Comparison of ENCODE assay signal across 1 cellular context in the genomic region with DNA sequence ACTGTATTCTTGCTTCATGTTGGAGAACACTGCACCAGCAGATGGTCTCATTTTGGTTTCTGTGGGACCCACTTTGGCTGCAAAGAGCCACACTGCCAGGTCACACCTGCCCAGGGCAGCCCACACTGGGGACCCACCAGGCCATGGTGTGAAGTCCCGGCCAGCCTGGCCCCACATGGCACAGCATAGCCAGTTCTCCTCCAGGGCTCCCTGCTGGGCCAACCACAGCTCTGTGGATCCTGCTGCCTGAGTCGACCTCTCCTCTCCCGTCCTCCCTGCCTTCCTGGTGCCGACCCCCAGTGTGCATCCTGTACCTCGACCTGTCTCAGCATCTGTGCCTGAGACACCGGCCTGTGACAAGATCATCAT.
TF ChIP-seq lines count a peak whose summit lies in the region.

No MANE protein-coding gene starts in this region.

TF ChIP-seq in HepG2, 621 proteins besides CTCF, POLR2A, EP300 and RAD21:
- TF ChIP-seq, protein P1, sequence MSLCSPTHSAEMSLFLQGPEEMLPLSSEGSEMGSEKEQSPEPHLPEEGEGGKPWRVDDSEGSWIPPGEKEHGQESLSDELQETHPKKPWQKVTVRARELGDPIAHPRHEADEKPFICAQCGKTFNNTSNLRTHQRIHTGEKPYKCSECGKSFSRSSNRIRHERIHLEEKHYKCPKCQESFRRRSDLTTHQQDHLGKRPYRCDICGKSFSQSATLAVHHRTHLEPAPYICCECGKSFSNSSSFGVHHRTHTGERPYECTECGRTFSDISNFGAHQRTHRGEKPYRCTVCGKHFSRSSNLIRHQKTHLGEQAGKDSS (CRISPR knock-in tag; IDR thresholded peaks at IDR 0.05; ENCODE audit: borderline replicate concordance, low read depth) = 0 out of 2 replicates have a peak, but pooled peaks have one; percentile 50
- no peak for TF ChIP-seq KDM3A (CRISPR knock-in tag; IDR thresholded peaks at IDR 0.05; ENCODE audit: low read depth)
- no peak for TF ChIP-seq TRIM24 (CRISPR knock-in tag; IDR thresholded peaks at IDR 0.05)
- peak; percentile 65 for TF ChIP-seq RBFOX2 (IDR thresholded peaks at IDR 0.05; ENCODE audit: low read depth, low read length)
TF ChIP-seq in HepG2: peak in this region for 2.
